11 cellular contexts compared by ENCODE assay signal in the genomic region with DNA sequence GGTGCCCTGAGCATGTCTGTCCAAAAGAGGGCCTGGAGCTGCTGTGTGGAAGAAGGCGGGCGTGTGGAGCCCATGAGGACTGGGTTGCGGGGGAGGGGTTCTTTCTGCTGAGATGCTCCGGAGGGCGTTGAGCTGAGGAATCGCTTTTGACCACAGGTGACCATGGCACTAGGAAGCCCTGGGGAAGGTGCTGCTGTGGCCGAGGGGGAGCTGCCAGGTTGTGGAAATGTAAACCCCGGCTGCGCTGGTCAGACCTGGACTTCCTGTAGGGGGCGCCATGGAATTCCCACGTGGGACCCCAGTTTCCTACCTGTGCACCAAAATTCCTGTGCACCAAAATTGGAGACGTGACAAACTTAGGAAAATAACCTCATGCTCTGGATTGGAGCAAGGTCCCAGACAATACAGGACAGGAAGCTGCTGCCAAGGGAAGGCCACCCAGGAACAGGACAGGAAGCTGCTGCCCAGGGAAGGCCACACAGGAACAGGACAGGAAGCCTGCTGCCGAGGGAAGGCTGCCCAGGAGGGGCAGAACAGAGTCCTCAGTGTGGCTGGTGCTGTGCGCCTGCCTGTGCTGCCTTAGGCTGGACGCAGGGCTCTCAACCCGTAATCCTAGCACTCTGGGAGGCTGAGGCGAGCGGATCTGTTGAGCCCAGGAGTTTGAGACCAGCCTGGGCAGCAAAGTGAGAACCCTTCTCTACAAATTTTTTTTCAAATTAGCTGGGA. TPM values are rescaled to one million over a fixed set of nuclear protein-coding genes. Genes with fewer than 3 reads are reported as not detected.
DNase-seq lines count a peak whose midpoint lies in the region; ATAC-seq and TF ChIP-seq lines count a peak whose summit lies in the region.
"Had no signal": no experiment of that assay in that cellular context is flagged by ENCODE, and none has a peak within 500 bp of the region (broad histone marks: within the 10 kb centered on the region; RNA-seq: fewer than 3 reads in every experiment).

No MANE protein-coding gene starts in this region.

- no peaks in the 10 kb centered on the region for H3K9me3 ChIP-seq in right lobe of liver

- H3K4me3 Mint-ChIP-seq in CD14-positive monocyte: no peak overlapping the region
- H3K4me3 Mint-ChIP-seq: brain; stimulated activated memory B cell treated with anti-CD40 and anti-IgM and Interleukin-4, amounts not matched to agents 10 μg/mL and 1 μg/mL and 100 μg/mL, for 72 hours had no signal

- intact Hi-C loops in CD14-positive monocyte (cut with micrococcal nuclease) (no loop called here), right lobe of liver (cut with DNase I) (no loop called here)

- peaks cover 0 to 7% (median 0%) of the 10 kb centered on the region in 7 donors for H3K9me3 Mint-ChIP-seq in CD14-positive monocyte

- DNase-seq in CD14-positive monocyte (ENCODE audit: low spot score) (no peak), HEK293T (ENCODE audit: extremely low spot score) (peak; percentile 40), brain microvascular endothelial cell (no peak), right lobe of liver (peak; percentile 12 to 43 (median 43)), NCI-H187 treated with DMSO at 0.1 percent for 48 hours (lab: John Stamatoyannopoulos, UW) (no peak), middle frontal gyrus (ENCODE audit: extremely low spot score, low spot score) (no peak), OCI-M1 (lab: John Stamatoyannopoulos, UW) (no peak)
- DNase-seq: NCI-H2107 had no signal

- H3K4me1 ChIP-seq in right lobe of liver: no peaks in the 10 kb centered on the region

- TF ChIP-seq POLR2A in right lobe of liver (IDR thresholded peaks at IDR 0.05): no peak

- in situ Hi-C loops in brain microvascular endothelial cell (cut with HindIII; ENCODE audit: low pct_ligation_motif_present, low sequenced_read_pairs): no loop called here

- H3K4me3 ChIP-seq in brain microvascular endothelial cell (ENCODE audit: low read depth, low read length): no peak overlapping the region
- H3K4me3 ChIP-seq in right lobe of liver: no peak overlapping the region

- POLR2A ChIA-PET in HEK293T (lab: Yijun Ruan, JAX): no interaction called here

- H3K36me3 ChIP-seq in brain microvascular endothelial cell (replicated peaks) (peaks cover 48% of the 10 kb centered on the region), right lobe of liver (peaks cover 0 to 38% (median 11%) of the 10 kb centered on the region in 4 donors)

- H3K27ac ChIP-seq in brain microvascular endothelial cell (no peak overlapping the region), right lobe of liver (no peak overlapping the region)

- H3K27me3 ChIP-seq in brain microvascular endothelial cell (replicated peaks): no peaks in the 10 kb centered on the region
- H3K27me3 ChIP-seq in right lobe of liver: no peaks in the 10 kb centered on the region

- peak overlapping the region in 5 of 7 donors; percentile 62 to 70 (median 67) for H3K27ac Mint-ChIP-seq in CD14-positive monocyte
- H3K27ac Mint-ChIP-seq: brain; stimulated activated memory B cell treated with anti-CD40 and anti-IgM and Interleukin-4, amounts not matched to agents 10 μg/mL and 1 μg/mL and 100 μg/mL, for 72 hours had no signal

- no peaks in the 10 kb centered on the region for H3K27me3 Mint-ChIP-seq in CD14-positive monocyte (ENCODE audit: low read depth in 3 of 3)
- H3K27me3 Mint-ChIP-seq: stimulated activated memory B cell treated with anti-CD40 and anti-IgM and Interleukin-4, amounts not matched to agents 10 μg/mL and 1 μg/mL and 100 μg/mL, for 72 hours had no signal

- ATAC-seq in right lobe of liver (peak in 1 of 4 donors; percentile 19), HG03378 (IDR thresholded peaks at IDR 0.05; ENCODE audit: unreplicated experiment) (no peak)
- ATAC-seq: stimulated activated memory B cell treated with anti-CD40 and anti-IgM and Interleukin-4, amounts not matched to agents 10 μg/mL and 1 μg/mL and 100 μg/mL, for 72 hours had no signal

- H3K4me1 Mint-ChIP-seq in CD14-positive monocyte: no peaks in the 10 kb centered on the region
- H3K4me1 Mint-ChIP-seq: brain; stimulated activated memory B cell treated with anti-CD40 and anti-IgM and Interleukin-4, amounts not matched to agents 10 μg/mL and 1 μg/mL and 100 μg/mL, for 72 hours had no signal

- TF ChIP-seq CTCF in CD14-positive monocyte (IDR thresholded peaks at IDR 0.05) (peak; percentile 40), brain microvascular endothelial cell (IDR thresholded peaks at IDR 0.05; ENCODE audit: low read depth, low read length, missing control alignments) (peak; percentile 54), right lobe of liver (IDR thresholded peaks at IDR 0.05) (peak in 3 of 4 donors; percentile 9 to 17 (median 17))

- CTCF ChIA-PET in HEK293T (lab: Yijun Ruan, JAX): interaction anchor here (1.0 to 1.5 kb wide), 2 partner anchors 15 to 28 kb away, joined by 5 to 7 read pairs; a partner anchor contains a TSS

- H3K36me3 Mint-ChIP-seq in CD14-positive monocyte: peaks cover 65 to 70% of the 10 kb centered on the region in 2 donors

- WGBS in right lobe of liver (ENCODE audit: insufficient coverage, low coverage, low lambda C conversion rate, missing lambda C conversion rate): 78% methylated on average over 4 of the region's 18 CpGs

TF ChIP-seq in HEK293T, 16 proteins besides CTCF, POLR2A, EP300 and RAD21:
- no peak for TF ChIP-seq SP1 (IDR thresholded peaks at IDR 0.05)
TF ChIP-seq in HEK293T: peak in this region for 0.

RNA-seq across cellular contexts. Expression of a gene that starts 28.4 kb away (rescaled TPM):
- polyA plus RNA-seq in CD14-positive monocyte: 1 to 10 TPM; 2.6 to 4.8 TPM
- total RNA-seq in right lobe of liver: 10 to 100 TPM in 3 of 6 experiments, 1 to 10 TPM in 3; 9.1 to 14.5 (median 11.3) TPM

RNA-seq across cellular contexts. Expression of a gene that starts 29.0 kb away (rescaled TPM):
- 10 to 100 TPM; 34.3 to 37.7 TPM for polyA plus RNA-seq in CD14-positive monocyte
- total RNA-seq in right lobe of liver: 10 to 100 TPM; 24.3 to 42.0 (median 27.9) TPM

Comparison
In these comparisons a context has a peak if more than half of its experiments do, and no peak if none do; other contexts are left out.
1. DNase-seq: peak in HEK293T (single experiment) and right lobe of liver (3 of 3); none in CD14-positive monocyte (single experiment), brain microvascular endothelial cell (single experiment), NCI-H187 treated with DMSO at 0.1 percent for 48 hours (single experiment), middle frontal gyrus (single experiment) and OCI-M1 (single experiment).
2. Peak in every context shown above with its lines, with median percentiles within 50 percentile points of each other: CTCF ChIP-seq.